In the genomic region with DNA sequence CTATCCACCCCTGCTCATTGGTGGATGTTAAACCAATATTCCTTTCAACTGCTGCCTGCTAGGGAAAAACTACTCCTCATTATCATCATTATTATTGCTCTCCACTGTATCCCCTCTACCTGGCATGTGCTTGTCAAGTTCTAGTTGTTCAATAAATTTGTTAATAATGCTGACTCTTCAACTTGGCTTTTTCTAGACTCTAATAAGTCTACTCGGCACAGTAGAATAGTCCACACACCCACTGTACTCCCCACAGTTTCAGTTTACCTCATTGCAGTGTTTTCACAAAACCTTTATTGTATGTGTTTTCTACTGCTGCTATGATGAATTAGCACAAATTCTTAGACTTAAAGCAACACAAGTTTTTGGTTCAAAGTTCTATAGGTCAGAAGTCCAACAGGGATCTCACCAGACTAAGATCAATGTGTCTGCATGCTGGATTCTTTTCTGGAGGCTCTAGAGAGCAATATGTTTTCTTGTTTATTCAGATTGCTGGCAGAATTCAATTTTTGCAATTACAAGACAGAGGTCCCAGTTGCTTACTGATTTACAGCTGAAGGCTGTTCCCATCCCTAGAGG, we compare ENCODE assay signal across 14 cellular contexts.
A peak's percentile ranks its signal among the peaks of the same experiment; 100 is the strongest.
DNase-seq lines count a peak whose midpoint lies in the region; ATAC-seq lines count a peak whose summit lies in the region.
"Had no signal": no experiment of that assay in that cellular context is flagged by ENCODE, and none has a peak within 500 bp of the region (broad histone marks: within the 10 kb centered on the region; RNA-seq: fewer than 3 reads in every experiment).

No MANE protein-coding gene starts in this region.

- no peak for ATAC-seq in effector memory CD8-positive, alpha-beta T cell (replicated peaks)

- H3K27ac ChIP-seq in caudate nucleus (ENCODE audit: low read depth, low read length): no peak overlapping the region
- H3K27ac ChIP-seq: 22Rv1, HL-60 had no signal

- H3K4me1 Mint-ChIP-seq in effector memory CD8-positive, alpha-beta T cell (ENCODE audit: low read depth in 2 of 2): peaks cover 11 to 16% of the 10 kb centered on the region in 2 donors

- H3K9me3 Mint-ChIP-seq in effector memory CD8-positive, alpha-beta T cell: no peaks in the 10 kb centered on the region

- no peak overlapping the region for H3K4me3 Mint-ChIP-seq in effector memory CD8-positive, alpha-beta T cell

- H3K27ac Mint-ChIP-seq in effector memory CD8-positive, alpha-beta T cell: peak overlapping the region; percentile 8 to 79

- DNase-seq in NCI-H82 treated with DMSO at 0.1 percent for 48 hours (lab: John Stamatoyannopoulos, UW; ENCODE audit: unreplicated experiment): peak; percentile 9
- DNase-seq in NCI-H82 (lab: John Stamatoyannopoulos, UW): no peak
- DNase-seq in effector memory CD8-positive, alpha-beta T cell: no peak
- no peak for DNase-seq in caudate nucleus (lab: John Stamatoyannopoulos, UW)
- DNase-seq: C1 segment of cervical spinal cord, Caco-2, GOT3, KG1, NCI-H1048, NCI-H2227 treated with DMSO at 0.1 percent for 48 hours, NCI-H524 treated with DMSO at 0.1 percent for 48 hours, RPMI8226 had no signal

- H3K27me3 Mint-ChIP-seq in effector memory CD8-positive, alpha-beta T cell: no peaks in the 10 kb centered on the region

- peaks cover 29% of the 10 kb centered on the region for H3K36me3 Mint-ChIP-seq in effector memory CD8-positive, alpha-beta T cell (ENCODE audit: insufficient read depth)
